1 cellular context compared by ENCODE assay signal in the genomic region with DNA sequence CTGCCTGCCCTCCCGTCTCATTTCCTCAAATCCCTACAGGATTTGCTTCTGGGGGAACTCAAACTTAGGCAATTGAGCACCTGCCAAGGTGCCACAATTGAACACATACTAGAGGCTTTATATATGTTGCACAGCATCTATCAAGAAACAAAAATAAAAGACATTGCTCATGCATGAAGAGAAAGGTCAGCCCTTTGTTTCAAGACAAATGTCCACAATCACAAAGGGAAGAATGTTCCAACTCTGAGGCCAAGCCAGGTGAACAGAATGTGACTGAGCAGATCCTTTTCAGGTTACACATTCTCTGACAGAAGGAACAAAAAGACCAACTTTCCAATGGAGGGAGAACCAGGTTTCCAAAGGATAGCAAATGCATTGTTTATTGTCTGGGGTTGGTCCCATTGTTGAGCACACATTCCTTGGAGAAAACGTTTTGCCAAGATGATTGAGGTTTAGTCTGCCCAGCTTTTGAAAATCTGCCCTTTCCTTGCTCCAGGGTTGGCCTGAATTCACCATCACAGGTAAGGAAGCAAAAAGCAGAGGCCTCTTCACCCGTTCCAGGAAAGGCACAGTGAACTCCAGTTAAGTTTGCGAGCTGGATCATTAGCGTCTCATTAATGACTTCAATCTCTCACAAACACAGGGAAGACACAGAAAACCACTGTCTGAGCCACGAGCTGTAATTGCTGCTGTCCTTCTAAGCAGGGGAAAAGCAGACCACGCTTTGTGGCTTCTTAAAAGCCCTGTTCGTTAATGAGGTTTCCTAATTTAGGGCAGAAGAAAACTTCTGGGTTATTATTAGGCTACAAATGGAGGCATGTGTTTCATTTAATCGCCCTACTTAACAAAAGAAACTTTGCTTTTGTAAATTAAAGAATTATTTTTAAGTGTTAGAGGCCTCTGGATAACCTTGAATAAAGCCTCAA.
A peak's percentile ranks its signal among the peaks of the same experiment; 100 is the strongest.
TF ChIP-seq lines count a peak whose summit lies in the region.

No MANE protein-coding gene starts in this region.

TF ChIP-seq in GM12878, 131 proteins besides CTCF, POLR2A, EP300 and RAD21:
- peak; percentile 77 for TF ChIP-seq MEF2B (IDR thresholded peaks at IDR 0.05; ENCODE audit: partially characterized antibody, poor library complexity, severe bottlenecking)
- TF ChIP-seq, protein P1, sequence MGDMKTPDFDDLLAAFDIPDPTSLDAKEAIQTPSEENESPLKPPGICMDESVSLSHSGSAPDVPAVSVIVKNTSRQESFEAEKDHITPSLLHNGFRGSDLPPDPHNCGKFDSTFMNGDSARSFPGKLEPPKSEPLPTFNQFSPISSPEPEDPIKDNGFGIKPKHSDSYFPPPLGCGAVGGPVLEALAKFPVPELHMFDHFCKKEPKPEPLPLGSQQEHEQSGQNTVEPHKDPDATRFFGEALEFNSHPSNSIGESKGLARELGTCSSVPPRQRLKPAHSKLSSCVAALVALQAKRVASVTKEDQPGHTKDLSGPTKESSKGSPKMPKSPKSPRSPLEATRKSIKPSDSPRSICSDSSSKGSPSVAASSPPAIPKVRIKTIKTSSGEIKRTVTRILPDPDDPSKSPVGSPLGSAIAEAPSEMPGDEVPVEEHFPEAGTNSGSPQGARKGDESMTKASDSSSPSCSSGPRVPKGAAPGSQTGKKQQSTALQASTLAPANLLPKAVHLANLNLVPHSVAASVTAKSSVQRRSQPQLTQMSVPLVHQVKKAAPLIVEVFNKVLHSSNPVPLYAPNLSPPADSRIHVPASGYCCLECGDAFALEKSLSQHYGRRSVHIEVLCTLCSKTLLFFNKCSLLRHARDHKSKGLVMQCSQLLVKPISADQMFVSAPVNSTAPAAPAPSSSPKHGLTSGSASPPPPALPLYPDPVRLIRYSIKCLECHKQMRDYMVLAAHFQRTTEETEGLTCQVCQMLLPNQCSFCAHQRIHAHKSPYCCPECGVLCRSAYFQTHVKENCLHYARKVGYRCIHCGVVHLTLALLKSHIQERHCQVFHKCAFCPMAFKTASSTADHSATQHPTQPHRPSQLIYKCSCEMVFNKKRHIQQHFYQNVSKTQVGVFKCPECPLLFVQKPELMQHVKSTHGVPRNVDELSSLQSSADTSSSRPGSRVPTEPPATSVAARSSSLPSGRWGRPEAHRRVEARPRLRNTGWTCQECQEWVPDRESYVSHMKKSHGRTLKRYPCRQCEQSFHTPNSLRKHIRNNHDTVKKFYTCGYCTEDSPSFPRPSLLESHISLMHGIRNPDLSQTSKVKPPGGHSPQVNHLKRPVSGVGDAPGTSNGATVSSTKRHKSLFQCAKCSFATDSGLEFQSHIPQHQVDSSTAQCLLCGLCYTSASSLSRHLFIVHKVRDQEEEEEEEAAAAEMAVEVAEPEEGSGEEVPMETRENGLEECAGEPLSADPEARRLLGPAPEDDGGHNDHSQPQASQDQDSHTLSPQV (IDR thresholded peaks at IDR 0.05) = no peak
- TF ChIP-seq YBX1 (IDR thresholded peaks at IDR 0.05) = no peak
- TF ChIP-seq RUNX3 (IDR thresholded peaks at IDR 0.05; ENCODE audit: low read length) = 0 out of 2 replicates have a peak, but pooled peaks have one; percentile 4
- TF ChIP-seq BHLHE40 (IDR thresholded peaks at IDR 0.05; ENCODE audit: borderline replicate concordance in 1 of 2, low read depth in 2 of 2, low read length in 1 of 2) = peak in 1 of 2 experiments; percentile 20; a peak in 1 of 4 replicates
- no peak for TF ChIP-seq SIX5 (IDR thresholded peaks at IDR 0.05; ENCODE audit: low read depth, low read length, severe bottlenecking)
- TF ChIP-seq, protein P2, sequence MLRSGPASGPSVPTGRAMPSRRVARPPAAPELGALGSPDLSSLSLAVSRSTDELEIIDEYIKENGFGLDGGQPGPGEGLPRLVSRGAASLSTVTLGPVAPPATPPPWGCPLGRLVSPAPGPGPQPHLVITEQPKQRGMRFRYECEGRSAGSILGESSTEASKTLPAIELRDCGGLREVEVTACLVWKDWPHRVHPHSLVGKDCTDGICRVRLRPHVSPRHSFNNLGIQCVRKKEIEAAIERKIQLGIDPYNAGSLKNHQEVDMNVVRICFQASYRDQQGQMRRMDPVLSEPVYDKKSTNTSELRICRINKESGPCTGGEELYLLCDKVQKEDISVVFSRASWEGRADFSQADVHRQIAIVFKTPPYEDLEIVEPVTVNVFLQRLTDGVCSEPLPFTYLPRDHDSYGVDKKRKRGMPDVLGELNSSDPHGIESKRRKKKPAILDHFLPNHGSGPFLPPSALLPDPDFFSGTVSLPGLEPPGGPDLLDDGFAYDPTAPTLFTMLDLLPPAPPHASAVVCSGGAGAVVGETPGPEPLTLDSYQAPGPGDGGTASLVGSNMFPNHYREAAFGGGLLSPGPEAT (IDR thresholded peaks at IDR 0.05; ENCODE audit: low read depth) = 0 out of 2 replicates have a peak, but pooled peaks have one; percentile 21
- TF ChIP-seq, protein P3, sequence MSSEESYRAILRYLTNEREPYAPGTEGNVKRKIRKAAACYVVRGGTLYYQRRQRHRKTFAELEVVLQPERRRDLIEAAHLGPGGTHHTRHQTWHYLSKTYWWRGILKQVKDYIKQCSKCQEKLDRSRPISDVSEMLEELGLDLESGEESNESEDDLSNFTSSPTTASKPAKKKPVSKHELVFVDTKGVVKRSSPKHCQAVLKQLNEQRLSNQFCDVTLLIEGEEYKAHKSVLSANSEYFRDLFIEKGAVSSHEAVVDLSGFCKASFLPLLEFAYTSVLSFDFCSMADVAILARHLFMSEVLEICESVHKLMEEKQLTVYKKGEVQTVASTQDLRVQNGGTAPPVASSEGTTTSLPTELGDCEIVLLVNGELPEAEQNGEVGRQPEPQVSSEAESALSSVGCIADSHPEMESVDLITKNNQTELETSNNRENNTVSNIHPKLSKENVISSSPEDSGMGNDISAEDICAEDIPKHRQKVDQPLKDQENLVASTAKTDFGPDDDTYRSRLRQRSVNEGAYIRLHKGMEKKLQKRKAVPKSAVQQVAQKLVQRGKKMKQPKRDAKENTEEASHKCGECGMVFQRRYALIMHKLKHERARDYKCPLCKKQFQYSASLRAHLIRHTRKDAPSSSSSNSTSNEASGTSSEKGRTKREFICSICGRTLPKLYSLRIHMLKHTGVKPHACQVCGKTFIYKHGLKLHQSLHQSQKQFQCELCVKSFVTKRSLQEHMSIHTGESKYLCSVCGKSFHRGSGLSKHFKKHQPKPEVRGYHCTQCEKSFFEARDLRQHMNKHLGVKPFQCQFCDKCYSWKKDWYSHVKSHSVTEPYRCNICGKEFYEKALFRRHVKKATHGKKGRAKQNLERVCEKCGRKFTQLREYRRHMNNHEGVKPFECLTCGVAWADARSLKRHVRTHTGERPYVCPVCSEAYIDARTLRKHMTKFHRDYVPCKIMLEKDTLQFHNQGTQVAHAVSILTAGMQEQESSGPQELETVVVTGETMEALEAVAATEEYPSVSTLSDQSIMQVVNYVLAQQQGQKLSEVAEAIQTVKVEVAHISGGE (CRISPR knock-in tag; IDR thresholded peaks at IDR 0.05) = no peak
- peak; percentile 75; the same call in 1 of the 2 replicates for TF ChIP-seq BCL11A (IDR thresholded peaks at IDR 0.05; ENCODE audit: low read depth, low read length)
- TF ChIP-seq MTA2 (IDR thresholded peaks at IDR 0.05; ENCODE audit: low read depth) = peak; percentile 97
- TF ChIP-seq IRF4 (IDR thresholded peaks at IDR 0.05; ENCODE audit: low read depth, low read length) = no peak
- no peak for TF ChIP-seq ETV6 (conservative IDR thresholded peaks at IDR 0.05 in 1 of 2, IDR thresholded peaks at IDR 0.05 in 1 of 2; ENCODE audit: borderline replicate concordance in 1 of 2, low read depth in 1 of 2)
- no peak for TF ChIP-seq STAT3 (IDR thresholded peaks at IDR 0.05; ENCODE audit: low read depth, low read length)
- no peak for TF ChIP-seq ZNF217 (IDR thresholded peaks at IDR 0.05)
- peak; percentile 40 to 57; a peak in 2 of 4 replicates for TF ChIP-seq IKZF2 (IDR thresholded peaks at IDR 0.05)
- TF ChIP-seq BMI1 (IDR thresholded peaks at IDR 0.05; ENCODE audit: borderline replicate concordance) = no peak
- TF ChIP-seq, protein P4, sequence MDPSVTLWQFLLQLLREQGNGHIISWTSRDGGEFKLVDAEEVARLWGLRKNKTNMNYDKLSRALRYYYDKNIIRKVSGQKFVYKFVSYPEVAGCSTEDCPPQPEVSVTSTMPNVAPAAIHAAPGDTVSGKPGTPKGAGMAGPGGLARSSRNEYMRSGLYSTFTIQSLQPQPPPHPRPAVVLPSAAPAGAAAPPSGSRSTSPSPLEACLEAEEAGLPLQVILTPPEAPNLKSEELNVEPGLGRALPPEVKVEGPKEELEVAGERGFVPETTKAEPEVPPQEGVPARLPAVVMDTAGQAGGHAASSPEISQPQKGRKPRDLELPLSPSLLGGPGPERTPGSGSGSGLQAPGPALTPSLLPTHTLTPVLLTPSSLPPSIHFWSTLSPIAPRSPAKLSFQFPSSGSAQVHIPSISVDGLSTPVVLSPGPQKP (IDR thresholded peaks at IDR 0.05; ENCODE audit: low read depth, low read length) = no peak
- TF ChIP-seq, protein P5, sequence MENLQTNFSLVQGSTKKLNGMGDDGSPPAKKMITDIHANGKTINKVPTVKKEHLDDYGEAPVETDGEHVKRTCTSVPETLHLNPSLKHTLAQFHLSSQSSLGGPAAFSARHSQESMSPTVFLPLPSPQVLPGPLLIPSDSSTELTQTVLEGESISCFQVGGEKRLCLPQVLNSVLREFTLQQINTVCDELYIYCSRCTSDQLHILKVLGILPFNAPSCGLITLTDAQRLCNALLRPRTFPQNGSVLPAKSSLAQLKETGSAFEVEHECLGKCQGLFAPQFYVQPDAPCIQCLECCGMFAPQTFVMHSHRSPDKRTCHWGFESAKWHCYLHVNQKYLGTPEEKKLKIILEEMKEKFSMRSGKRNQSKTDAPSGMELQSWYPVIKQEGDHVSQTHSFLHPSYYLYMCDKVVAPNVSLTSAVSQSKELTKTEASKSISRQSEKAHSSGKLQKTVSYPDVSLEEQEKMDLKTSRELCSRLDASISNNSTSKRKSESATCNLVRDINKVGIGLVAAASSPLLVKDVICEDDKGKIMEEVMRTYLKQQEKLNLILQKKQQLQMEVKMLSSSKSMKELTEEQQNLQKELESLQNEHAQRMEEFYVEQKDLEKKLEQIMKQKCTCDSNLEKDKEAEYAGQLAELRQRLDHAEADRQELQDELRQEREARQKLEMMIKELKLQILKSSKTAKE (IDR thresholded peaks at IDR 0.05; ENCODE audit: low read depth, poor library complexity, severe bottlenecking) = no peak
